8 cellular contexts compared by ENCODE assay signal in the genomic region with DNA sequence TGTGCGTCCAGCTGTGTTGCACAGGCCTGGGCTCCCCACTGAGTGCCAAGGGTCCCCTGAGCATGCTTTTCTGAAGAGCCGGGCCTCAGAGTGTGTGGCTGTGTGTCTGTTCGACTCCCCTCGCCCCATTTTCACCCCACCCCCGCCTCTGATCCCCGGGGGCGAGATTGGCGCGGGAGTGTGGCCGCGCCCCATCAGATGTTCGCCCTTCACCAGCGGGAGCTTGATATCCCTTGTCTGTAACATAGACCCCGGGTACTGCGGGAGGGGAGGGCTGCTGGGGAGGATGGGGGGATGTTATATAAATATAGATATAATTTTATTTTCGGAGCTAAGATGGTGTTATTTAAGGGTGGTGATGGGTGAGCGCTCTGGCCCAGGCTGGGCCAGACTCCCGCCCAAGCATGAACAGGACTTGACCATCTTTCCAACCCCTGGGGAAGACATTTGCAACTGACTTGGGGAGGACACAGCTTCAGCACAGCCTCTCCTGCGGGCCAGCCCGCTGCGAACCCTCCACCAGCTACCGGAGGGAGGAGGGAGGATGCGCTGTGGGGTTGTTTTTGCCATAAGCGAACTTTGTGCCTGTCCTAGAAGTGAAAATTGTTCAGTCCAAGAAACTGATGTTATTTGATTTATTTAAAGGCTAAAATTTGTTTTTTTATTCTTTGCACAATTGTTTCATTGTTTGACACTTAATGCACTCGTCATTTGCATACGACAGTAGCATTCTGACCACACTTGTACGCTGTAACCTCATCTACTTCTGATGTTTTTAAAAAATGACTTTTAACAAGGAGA. TPM values are rescaled to one million over a fixed set of nuclear protein-coding genes. Genes with fewer than 3 reads are reported as not detected.
DNase-seq lines count a peak whose midpoint lies in the region; ATAC-seq, FAIRE-seq and TF ChIP-seq lines count a peak whose summit lies in the region.

No MANE protein-coding gene starts in this region.

- H3K27ac Mint-ChIP-seq in CD4-positive, alpha-beta memory T cell: no peak overlapping the region
- peak overlapping the region in 1 of 2 donors; percentile 75 for H3K27ac Mint-ChIP-seq in effector memory CD8-positive, alpha-beta T cell

- H3K27me3 Mint-ChIP-seq in CD4-positive, alpha-beta memory T cell: peaks cover 15 to 21% of the 10 kb centered on the region in 2 donors
- peaks cover 5 to 28% of the 10 kb centered on the region in 2 donors for H3K27me3 Mint-ChIP-seq in effector memory CD8-positive, alpha-beta T cell

- POLR2A ChIA-PET in CD4-positive, alpha-beta memory T cell (lab: Charles Lee; ENCODE audit: partially characterized antibody): interaction anchor here (2.1 to 3.3 kb wide), 7 partner anchors 12 to 203 kb away, joined by 12 to 70 read pairs (median 20); partner anchors contain the start of gene HS1BP3

- H3K27me3 ChIP-seq in CD4-positive, alpha-beta memory T cell (ENCODE audit: insufficient read depth, low read length): peaks cover 10% of the 10 kb centered on the region
- no peaks in the 10 kb centered on the region for H3K27me3 ChIP-seq in muscle layer of duodenum (ENCODE audit: low read depth, low read length)

- CTCF ChIA-PET in CD4-positive, alpha-beta memory T cell (lab: Charles Lee; ENCODE audit: partially characterized antibody): interaction anchor here (0.9 to 1.9 kb wide), 7 partner anchors 8 to 213 kb away, joined by 3 to 9 read pairs (median 5); no protein-coding TSS in a partner anchor

- no peaks in the 10 kb centered on the region for H3K36me3 ChIP-seq in CD4-positive, alpha-beta memory T cell (ENCODE audit: insufficient read depth, low read length)
- H3K36me3 ChIP-seq in muscle layer of duodenum (ENCODE audit: control insufficient read depth in 1 of 2, insufficient read depth in 2 of 2, low read length in 2 of 2): peaks cover 5 to 21% of the 10 kb centered on the region in 2 donors

- no peak for DNase-seq in CD4-positive, alpha-beta memory T cell
- peak; percentile 21 for DNase-seq in NCI-H526 treated with DMSO at 0.1 percent for 48 hours (lab: John Stamatoyannopoulos, UW)
- DNase-seq in effector memory CD8-positive, alpha-beta T cell: no peak
- DNase-seq in D721Med (ENCODE audit: insufficient read length, low spot score): no peak

- no peak for ATAC-seq in effector memory CD8-positive, alpha-beta T cell (replicated peaks)
- ATAC-seq in HG02763 (IDR thresholded peaks at IDR 0.05; ENCODE audit: unreplicated experiment) (no peak), GM18502 (IDR thresholded peaks at IDR 0.05; ENCODE audit: poor library complexity, unreplicated experiment) (no peak), HG03039 (IDR thresholded peaks at IDR 0.05; ENCODE audit: unreplicated experiment) (no peak)

- peaks cover 0 to 4% of the 10 kb centered on the region in 2 donors for H3K36me3 Mint-ChIP-seq in CD4-positive, alpha-beta memory T cell
- H3K36me3 Mint-ChIP-seq in effector memory CD8-positive, alpha-beta T cell (ENCODE audit: insufficient read depth): peaks cover 19% of the 10 kb centered on the region

- peak overlapping the region in 7 of 8 donors; percentile 57 to 86 (median 80) for H3K4me3 Mint-ChIP-seq in CD4-positive, alpha-beta memory T cell
- peak overlapping the region; percentile 76 to 78 for H3K4me3 Mint-ChIP-seq in effector memory CD8-positive, alpha-beta T cell

- no peak for FAIRE-seq in D721Med (lab: Jason Lieb, UNC)

- H3K27ac ChIP-seq in CD4-positive, alpha-beta memory T cell (ENCODE audit: low read depth, low read length): no peak overlapping the region
- peak overlapping the region; percentile 97 for H3K27ac ChIP-seq in muscle layer of duodenum (ENCODE audit: low read length)

- peaks cover 11% of the 10 kb centered on the region for H3K4me1 ChIP-seq in CD4-positive, alpha-beta memory T cell (ENCODE audit: insufficient read depth, low read length)
- H3K4me1 ChIP-seq in muscle layer of duodenum (ENCODE audit: control insufficient read depth in 1 of 2, insufficient read depth in 2 of 2, low read length in 2 of 2): peaks cover 3 to 30% of the 10 kb centered on the region in 2 donors

- no peaks in the 10 kb centered on the region for H3K9me3 Mint-ChIP-seq in CD4-positive, alpha-beta memory T cell
- no peaks in the 10 kb centered on the region for H3K9me3 Mint-ChIP-seq in effector memory CD8-positive, alpha-beta T cell

- intact Hi-C loops in CD4-positive, alpha-beta memory T cell (cut with micrococcal nuclease): loop anchor here (5.0 to 10.0 kb wide), 2 partner anchors 124 to 129 kb away; no protein-coding TSS in a partner anchor

- H3K9me3 ChIP-seq in CD4-positive, alpha-beta memory T cell (ENCODE audit: control insufficient read depth in 1 of 2, low read length in 2 of 2): no peaks in the 10 kb centered on the region
- no peaks in the 10 kb centered on the region for H3K9me3 ChIP-seq in muscle layer of duodenum (ENCODE audit: control insufficient read depth in 1 of 2, low read length in 2 of 2)

- no peak overlapping the region for H3K4me3 ChIP-seq in CD4-positive, alpha-beta memory T cell (ENCODE audit: low read length in 2 of 2)
- peak overlapping the region; percentile 85 to 89 for H3K4me3 ChIP-seq in muscle layer of duodenum (ENCODE audit: low read depth in 1 of 2, low read length in 2 of 2)

- no peak for TF ChIP-seq CTCF in D721Med (IDR thresholded peaks at IDR 0.05; ENCODE audit: insufficient read depth, missing control alignments)

- peaks cover 0 to 9% (median 3%) of the 10 kb centered on the region in 4 donors for H3K4me1 Mint-ChIP-seq in CD4-positive, alpha-beta memory T cell
- peaks cover 4 to 6% of the 10 kb centered on the region in 2 donors for H3K4me1 Mint-ChIP-seq in effector memory CD8-positive, alpha-beta T cell (ENCODE audit: low read depth in 2 of 2)

RNA-seq across cellular contexts. Expression of gene RHOB, which starts 1.6 kb away (rescaled TPM):
- total RNA-seq in CD4-positive, alpha-beta memory T cell: 1 to 10 TPM; 7.9 to 8.9 TPM
- polyA plus RNA-seq in CD4-positive, alpha-beta memory T cell: under 1 TPM; 0.68 to 0.94 TPM

Comparison
In these comparisons a context has a peak if more than half of its experiments do, and no peak if none do; other contexts are left out.
1. H3K4me3 ChIP-seq: peak in muscle layer of duodenum (2 of 2); none in CD4-positive, alpha-beta memory T cell (0 of 2).